In genomic region chr17:9381068-9381467, GRCh38 we compare ENCODE assay signal across 19 cellular contexts.
"Had no signal": no experiment of that assay in that cellular context is flagged by ENCODE, and none has a peak within 500 bp of the region (broad histone marks: within the 10 kb centered on the region; RNA-seq: fewer than 3 reads in every experiment).

No MANE protein-coding gene starts in this region.

- H3K4me3 Mint-ChIP-seq: dendritic cell treated with granulocyte-macrophage colony-stimulating factor and Interleukin-4, amounts not matched to agents 40 ng/mL and 50 ng/mL, for 4 days; effector memory CD8-positive, alpha-beta T cell; naive thymus-derived CD4-positive, alpha-beta T cell; nephron progenitor cell had no signal

- H3K27me3 ChIP-seq: hepatocyte, right atrium auricular region, sigmoid colon, suprapubic skin, thyroid gland, upper lobe of left lung, vagina had no signal

- H3K9me3 Mint-ChIP-seq: effector memory CD8-positive, alpha-beta T cell had no signal

- FAIRE-seq: colon had no signal

- H3K27ac Mint-ChIP-seq: dendritic cell treated with granulocyte-macrophage colony-stimulating factor and Interleukin-4, amounts not matched to agents 40 ng/mL and 50 ng/mL, for 4 days; naive thymus-derived CD4-positive, alpha-beta T cell; nephron progenitor cell had no signal

- H3K79me2 ChIP-seq: hepatocyte had no signal

- DNase-seq: effector memory CD8-positive, alpha-beta T cell; foreskin melanocyte; head of caudate nucleus; mammary epithelial cell; naive thymus-derived CD4-positive, alpha-beta T cell; nephron progenitor cell; sigmoid colon; stimulated activated CD4-positive, alpha-beta T cell treated with anti-CD3 and anti-CD28 coated beads, Interleukin-2, amount 100 ng/mL, for 48 hours; stimulated activated naive CD4-positive, alpha-beta T cell treated with Interleukin-2 at 50 U/mL for 16 hours; thyroid gland; upper lobe of left lung had no signal

- H2AFZ ChIP-seq: hepatocyte had no signal

- ATAC-seq: effector memory CD8-positive, alpha-beta T cell; left lobe of liver; naive thymus-derived CD4-positive, alpha-beta T cell had no signal

- H3K4me1 ChIP-seq: right atrium auricular region, sigmoid colon, suprapubic skin, thyroid gland, upper lobe of left lung, vagina had no signal

- H3K9me3 ChIP-seq: right atrium auricular region, sigmoid colon, suprapubic skin, thyroid gland, upper lobe of left lung, vagina had no signal

- H3K4me3 ChIP-seq: hepatocyte, right atrium auricular region, sigmoid colon, smooth muscle cell, suprapubic skin, thyroid gland, upper lobe of left lung, vagina had no signal

- H3K4me1 Mint-ChIP-seq: naive thymus-derived CD4-positive, alpha-beta T cell had no signal

- H3K36me3 ChIP-seq: right atrium auricular region, thyroid gland had no signal

- H3K27ac ChIP-seq: hepatocyte, right atrium auricular region, sigmoid colon, suprapubic skin, thyroid gland, upper lobe of left lung, vagina had no signal

- H3K27me3 Mint-ChIP-seq: dendritic cell treated with granulocyte-macrophage colony-stimulating factor and Interleukin-4, amounts not matched to agents 40 ng/mL and 50 ng/mL, for 4 days; effector memory CD8-positive, alpha-beta T cell; naive thymus-derived CD4-positive, alpha-beta T cell had no signal

- H3K4me2 ChIP-seq: hepatocyte, smooth muscle cell had no signal
